14 cellular contexts compared by ENCODE assay signal in genomic region chr9:37957664-37957953, GRCh38. TPM values are rescaled to one million over a fixed set of nuclear protein-coding genes. Genes with fewer than 3 reads are reported as not detected.
DNase-seq lines count a peak whose midpoint lies in the region; ATAC-seq and TF ChIP-seq lines count a peak whose summit lies in the region.
"Had no signal": no experiment of that assay in that cellular context is flagged by ENCODE, and none has a peak within 500 bp of the region (broad histone marks: within the 10 kb centered on the region; RNA-seq: fewer than 3 reads in every experiment).

No MANE protein-coding gene starts in this region.

- TF ChIP-seq POLR2A in body of pancreas (IDR thresholded peaks at IDR 0.05): no peak

- H3K36me3 ChIP-seq in Karpas-422 (ENCODE audit: insufficient read depth, low read length): peaks cover 22% of the 10 kb centered on the region
- H3K36me3 ChIP-seq in body of pancreas (replicated peaks in 1 of 2; ENCODE audit: insufficient read depth in 1 of 2, low read depth in 2 of 2): peaks cover 0 to 3% of the 10 kb centered on the region in 2 donors

- H4K20me1 ChIP-seq in Karpas-422 (ENCODE audit: insufficient read depth, low read depth, low read length): no peaks in the 10 kb centered on the region

- no peak for TF ChIP-seq CTCF in body of pancreas (IDR thresholded peaks at IDR 0.05)

- peaks cover 34% of the 10 kb centered on the region for H3K79me2 ChIP-seq in Karpas-422 (ENCODE audit: low read length)

- H3K27ac ChIP-seq in Karpas-422 (ENCODE audit: low read length) (peak overlapping the region; percentile 9; the same call in 1 of the 2 replicates), body of pancreas (peak overlapping the region; percentile 21 to 63 (median 48)), layer of hippocampus (ENCODE audit: low read depth, low read length) (peak overlapping the region; percentile 21), temporal lobe (ENCODE audit: low read depth, low read length) (peak overlapping the region; percentile 48)

- H3K4me3 ChIP-seq in Karpas-422 (ENCODE audit: low read length) (no peak overlapping the region), body of pancreas (no peak overlapping the region)
- H3K4me3 ChIP-seq: GM12878 had no signal

- intact Hi-C loops in body of pancreas (cut with DNase I): no loop called here

- no peak overlapping the region for H2AFZ ChIP-seq in Karpas-422 (ENCODE audit: low read length)

- no peaks in the 10 kb centered on the region for H3K9me2 ChIP-seq in Karpas-422 (replicated peaks; ENCODE audit: insufficient read depth, low read length)

- H3K9me3 ChIP-seq in Karpas-422 (ENCODE audit: low read length) (no peaks in the 10 kb centered on the region), body of pancreas (no peaks in the 10 kb centered on the region)

- H3K9ac ChIP-seq in Karpas-422 (ENCODE audit: low read length): no peak overlapping the region

- ATAC-seq in body of pancreas: no peak
- no peak for ATAC-seq in GM19452 (IDR thresholded peaks at IDR 0.05; ENCODE audit: unreplicated experiment)
- no peak for ATAC-seq in GM18858 (IDR thresholded peaks at IDR 0.05; ENCODE audit: unreplicated experiment)
- ATAC-seq: GM12878 had no signal

- WGBS in body of pancreas, 2 donors: 61 to 63% methylated on average over 2 of the region's 2 CpGs

- DNase-seq in Karpas-422 (no peak), body of pancreas (no peak), NOMO-1 treated with dmso at 0.1 percent for 144 hours (lab: John Stamatoyannopoulos, UW; ENCODE audit: unreplicated experiment) (no peak)
- DNase-seq: CD8-positive, alpha-beta memory T cell; EL; KBM-7; NCI-H1105 treated with DMSO at 0.1 percent for 48 hours; NCI-H1694 treated with DMSO at 0.1 percent for 48 hours; SHP77 treated with DMSO at 0.1 percent for 48 hours had no signal

- no peak overlapping the region for H3K4me2 ChIP-seq in Karpas-422 (ENCODE audit: low read depth, low read length, poor library complexity, severe bottlenecking)

- no peaks in the 10 kb centered on the region for H3K27me3 ChIP-seq in Karpas-422 (ENCODE audit: low read length)
- H3K27me3 ChIP-seq in body of pancreas: no peaks in the 10 kb centered on the region
- H3K27me3 ChIP-seq in layer of hippocampus (ENCODE audit: control insufficient read depth, insufficient read depth, low read length): no peaks in the 10 kb centered on the region

- H3K4me1 ChIP-seq in Karpas-422 (ENCODE audit: low read length) (peaks cover 69% of the 10 kb centered on the region), body of pancreas (peaks cover 48% of the 10 kb centered on the region)

RNA-seq across cellular contexts. Expression of gene SLC25A51, which starts 53.7 kb away (rescaled TPM):
- total RNA-seq in Karpas-422 (2014; rRNA removed; shearing (Covaris generic); ENCODE audit: low replicate concordance): 22.9 and 44.2 TPM in 2 replicates
- 10 to 100 TPM; 17.1 to 18.1 TPM for total RNA-seq in body of pancreas
- 53.6 TPM for total RNA-seq in temporal lobe
